ENCODE assay signal across 1 cellular context in genomic region chr19:45973564-45974338, GRCh38.
A peak's percentile ranks its signal among the peaks of the same experiment; 100 is the strongest.
TF ChIP-seq lines count a peak whose summit lies in the region.

Gene NOVA2 (minus strand): TSS chr19:45973865. CDS start chr19:45973351, 514 bp downstream.

TF ChIP-seq in HEK293, 187 proteins besides CTCF, POLR2A, EP300 and RAD21 (continued from another document):
- TF ChIP-seq, protein P1, sequence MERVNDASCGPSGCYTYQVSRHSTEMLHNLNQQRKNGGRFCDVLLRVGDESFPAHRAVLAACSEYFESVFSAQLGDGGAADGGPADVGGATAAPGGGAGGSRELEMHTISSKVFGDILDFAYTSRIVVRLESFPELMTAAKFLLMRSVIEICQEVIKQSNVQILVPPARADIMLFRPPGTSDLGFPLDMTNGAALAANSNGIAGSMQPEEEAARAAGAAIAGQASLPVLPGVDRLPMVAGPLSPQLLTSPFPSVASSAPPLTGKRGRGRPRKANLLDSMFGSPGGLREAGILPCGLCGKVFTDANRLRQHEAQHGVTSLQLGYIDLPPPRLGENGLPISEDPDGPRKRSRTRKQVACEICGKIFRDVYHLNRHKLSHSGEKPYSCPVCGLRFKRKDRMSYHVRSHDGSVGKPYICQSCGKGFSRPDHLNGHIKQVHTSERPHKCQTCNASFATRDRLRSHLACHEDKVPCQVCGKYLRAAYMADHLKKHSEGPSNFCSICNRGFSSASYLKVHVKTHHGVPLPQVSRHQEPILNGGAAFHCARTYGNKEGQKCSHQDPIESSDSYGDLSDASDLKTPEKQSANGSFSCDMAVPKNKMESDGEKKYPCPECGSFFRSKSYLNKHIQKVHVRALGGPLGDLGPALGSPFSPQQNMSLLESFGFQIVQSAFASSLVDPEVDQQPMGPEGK (tag by site-specific recombination; IDR thresholded peaks at IDR 0.05) = peak; percentile 46
- TF ChIP-seq SP3 (tag by site-specific recombination; IDR thresholded peaks at IDR 0.05) (peak; percentile 62), ZNF664 (tag by site-specific recombination; IDR thresholded peaks at IDR 0.05) (peak; percentile 99), ZFHX2 (tag by site-specific recombination; conservative IDR thresholded peaks at IDR 0.05) (peak; percentile 72), GLIS2 (tag by site-specific recombination; IDR thresholded peaks at IDR 0.05) (peak; percentile 62), PRDM1 (tag by site-specific recombination; IDR thresholded peaks at IDR 0.05) (no peak), GLIS1 (tag by site-specific recombination; IDR thresholded peaks at IDR 0.05) (peak; percentile 38; the same call in 1 of the 2 replicates), ZBTB26 (tag by site-specific recombination; optimal IDR thresholded peaks at IDR 0.05) (peak; percentile 16)
- TF ChIP-seq, protein P2, sequence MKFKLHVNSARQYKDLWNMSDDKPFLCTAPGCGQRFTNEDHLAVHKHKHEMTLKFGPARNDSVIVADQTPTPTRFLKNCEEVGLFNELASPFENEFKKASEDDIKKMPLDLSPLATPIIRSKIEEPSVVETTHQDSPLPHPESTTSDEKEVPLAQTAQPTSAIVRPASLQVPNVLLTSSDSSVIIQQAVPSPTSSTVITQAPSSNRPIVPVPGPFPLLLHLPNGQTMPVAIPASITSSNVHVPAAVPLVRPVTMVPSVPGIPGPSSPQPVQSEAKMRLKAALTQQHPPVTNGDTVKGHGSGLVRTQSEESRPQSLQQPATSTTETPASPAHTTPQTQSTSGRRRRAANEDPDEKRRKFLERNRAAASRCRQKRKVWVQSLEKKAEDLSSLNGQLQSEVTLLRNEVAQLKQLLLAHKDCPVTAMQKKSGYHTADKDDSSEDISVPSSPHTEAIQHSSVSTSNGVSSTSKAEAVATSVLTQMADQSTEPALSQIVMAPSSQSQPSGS (tag by site-specific recombination; IDR thresholded peaks at IDR 0.05; ENCODE audit: low read depth) = no peak
